Comparison of ENCODE assay signal across 8 cellular contexts in the genomic region with DNA sequence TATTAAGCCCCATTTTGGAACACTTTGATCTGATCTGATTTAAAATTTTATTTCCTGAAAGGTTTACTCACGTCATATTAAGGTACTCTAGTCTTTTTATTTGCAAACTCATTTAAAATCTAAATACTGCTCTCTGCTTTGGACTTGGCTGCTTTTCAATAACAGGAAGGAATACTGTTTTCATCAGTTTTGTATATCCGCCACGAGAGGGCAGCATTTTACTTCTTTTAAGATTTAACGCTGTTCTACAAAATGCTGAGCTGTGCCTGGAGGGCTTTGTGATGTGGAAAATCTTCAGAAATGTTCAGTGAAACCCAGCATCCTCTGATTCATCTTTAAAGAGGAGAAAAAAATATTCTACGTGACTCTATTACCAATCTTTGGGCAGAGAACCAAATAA. TPM values are rescaled to one million over a fixed set of nuclear protein-coding genes. Genes with fewer than 3 reads are reported as not detected.
DNase-seq lines count a peak whose midpoint lies in the region; ATAC-seq and TF ChIP-seq lines count a peak whose summit lies in the region.

No MANE protein-coding gene starts in this region.

- WGBS in psoas muscle, 3 donors: 1 to 3% (median 3%) methylated on average over 5 of the region's 5 CpGs

- H3K27me3 ChIP-seq in psoas muscle (ENCODE audit: insufficient read depth in 3 of 3, low read length in 2 of 3): no peaks in the 10 kb centered on the region

- H3K27ac ChIP-seq in psoas muscle: no peak overlapping the region

- intact Hi-C loops in psoas muscle (cut with DNase I): loop anchor here (5.0 to 10.0 kb wide), 2 partner anchors 214 to 302 kb away; no protein-coding TSS in a partner anchor

- H3K36me3 ChIP-seq in psoas muscle (ENCODE audit: insufficient read depth in 1 of 2, low read depth in 1 of 2): no peaks in the 10 kb centered on the region

- no peaks in the 10 kb centered on the region for H3K9me3 ChIP-seq in psoas muscle

- peak; percentile 79 for ATAC-seq in GM19395 (IDR thresholded peaks at IDR 0.05; ENCODE audit: unreplicated experiment)
- peak; percentile 69 for ATAC-seq in HG03439 (IDR thresholded peaks at IDR 0.05; ENCODE audit: unreplicated experiment)
- ATAC-seq in psoas muscle: peak in 2 of 4 donors; percentile 53 to 79
- ATAC-seq in HG03469 (IDR thresholded peaks at IDR 0.05; ENCODE audit: unreplicated experiment): no peak

- H3K4me3 ChIP-seq in psoas muscle: no peak overlapping the region

- H3K4me1 ChIP-seq in psoas muscle: no peaks in the 10 kb centered on the region

- peak; percentile 64 for TF ChIP-seq CTCF in psoas muscle (IDR thresholded peaks at IDR 0.05)

- DNase-seq in DMS153 treated with DMSO at 0.1 percent for 48 hours (lab: John Stamatoyannopoulos, UW; ENCODE audit: unreplicated experiment) (peak; percentile 85), NCI-H510A (lab: John Stamatoyannopoulos, UW) (peak; percentile 17), activated T-cell treated with anti-CD3 and anti-CD28 coated beads for 4 hours (peak; percentile 17), foreskin melanocyte (peak; percentile 85), psoas muscle (no peak)

RNA-seq across cellular contexts. Expression of gene SLC38A11, which starts 37.5 kb away (rescaled TPM):
- 1 to 10 TPM in 2 of 4 donors, under 1 TPM in 2; 0.07 to 1.3 (median 0.79) TPM for total RNA-seq in psoas muscle
- polyA plus RNA-seq in psoas muscle: 1 to 10 TPM in 1 of 3 donors, under 1 TPM in 2; 0.18 to 1.6 (median 0.52) TPM

Comparison
In these comparisons a context has a peak if more than half of its experiments do, and no peak if none do; other contexts are left out.
1. DNase-seq: peak in DMS153 treated with DMSO at 0.1 percent for 48 hours (single experiment), NCI-H510A (single experiment), activated T-cell treated with anti-CD3 and anti-CD28 coated beads for 4 hours (single experiment) and foreskin melanocyte (single experiment); none in psoas muscle (0 of 2).